Comparison of ENCODE assay signal across 10 cellular contexts in the genomic region with DNA sequence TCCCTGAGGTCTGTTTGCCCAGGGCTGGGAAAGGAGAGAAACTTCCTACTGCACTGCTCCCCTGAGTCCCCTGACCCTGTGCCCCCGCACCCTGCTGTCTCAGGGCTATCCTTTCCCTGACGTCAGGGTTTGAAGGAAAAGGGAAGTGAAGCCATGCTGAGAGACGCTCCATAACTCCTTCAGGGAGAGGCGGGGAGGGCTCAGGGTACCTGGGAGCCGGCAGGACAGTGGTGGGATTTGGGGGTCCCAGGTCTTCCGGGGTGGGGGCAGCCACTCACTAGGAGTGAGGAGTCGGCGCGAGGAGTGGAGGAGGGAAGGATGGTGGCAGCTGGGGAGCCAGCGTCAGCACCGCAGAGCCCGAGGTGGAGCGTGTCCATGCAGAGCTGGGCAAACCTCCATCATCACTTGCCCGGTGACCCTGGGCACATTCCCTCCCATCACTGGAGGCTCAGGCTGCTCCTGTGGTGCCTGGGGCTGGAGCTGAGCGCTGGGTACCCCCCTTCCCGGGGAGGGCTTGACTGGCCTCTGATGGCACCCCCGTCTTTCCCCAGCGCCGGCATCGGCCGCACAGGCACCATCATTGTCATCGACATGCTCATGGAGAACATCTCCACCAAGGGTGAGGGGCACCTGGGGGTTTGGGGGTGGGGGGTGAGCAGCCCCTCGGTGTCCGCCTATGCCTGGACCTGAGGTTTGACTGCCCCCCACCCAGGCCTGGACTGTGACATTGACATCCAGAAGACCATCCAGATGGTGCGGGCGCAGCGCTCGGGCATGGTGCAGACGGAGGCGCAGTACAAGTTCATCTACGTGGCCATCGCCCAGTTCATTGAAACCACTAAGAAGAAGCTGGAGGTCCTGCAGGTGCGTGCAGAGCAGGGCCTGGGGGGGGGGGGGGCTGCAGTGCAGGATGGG. TPM values are rescaled to one million over a fixed set of nuclear protein-coding genes. Genes with fewer than 3 reads are reported as not detected.
DNase-seq lines count a peak whose midpoint lies in the region; ATAC-seq and TF ChIP-seq lines count a peak whose summit lies in the region.
"Had no signal": no experiment of that assay in that cellular context is flagged by ENCODE, and none has a peak within 500 bp of the region (broad histone marks: within the 10 kb centered on the region; RNA-seq: fewer than 3 reads in every experiment).

No MANE protein-coding gene starts in this region.

- H3K27ac Mint-ChIP-seq in IgD-negative memory B cell = peak overlapping the region; percentile 94 to 99 (median 95)

- TF ChIP-seq CTCF in colonic mucosa (IDR thresholded peaks at IDR 0.05) (no peak), gastrocnemius medialis (IDR thresholded peaks at IDR 0.05 in 4 of 5, conservative IDR thresholded peaks at IDR 0.05 in 1 of 5) (no peak)

- H3K9me3 ChIP-seq in colonic mucosa = no peaks in the 10 kb centered on the region
- no peaks in the 10 kb centered on the region for H3K9me3 ChIP-seq in gastrocnemius medialis
- H3K9me3 ChIP-seq: SJSA1 had no signal

- intact Hi-C loops in colonic mucosa (cut with DNase I) (no loop called here), gastrocnemius medialis (cut with DNase I; ENCODE audit: low total_unique reads) (loop anchor here (5.0 kb wide), 2 partner anchors 87 to 148 kb away; partner anchors contain the start of genes C1RL and SPSB2)

- H3K27ac ChIP-seq in colonic mucosa (peak overlapping the region; percentile 95), gastrocnemius medialis (peak overlapping the region; percentile 43 to 81 (median 70))
- H3K27ac ChIP-seq: SJSA1 had no signal

- H3K9ac ChIP-seq in colonic mucosa (ENCODE audit: low read depth in 2 of 2, low read length in 2 of 2) = peak overlapping the region in 1 of 2 donors; percentile 59

- ATAC-seq in GM18867 (IDR thresholded peaks at IDR 0.05; ENCODE audit: unreplicated experiment) (peak; percentile 7), gastrocnemius medialis (no peak), GM21381 (IDR thresholded peaks at IDR 0.05; ENCODE audit: unreplicated experiment) (no peak)

- TF ChIP-seq POLR2A in gastrocnemius medialis (IDR thresholded peaks at IDR 0.05) = no peak

- no peaks in the 10 kb centered on the region for H3K27me3 ChIP-seq in colonic mucosa
- H3K27me3 ChIP-seq in gastrocnemius medialis = no peaks in the 10 kb centered on the region
- H3K27me3 ChIP-seq: SJSA1 had no signal

- H3K27me3 Mint-ChIP-seq in IgD-negative memory B cell = no peaks in the 10 kb centered on the region

- peak overlapping the region; percentile 88 to 95 (median 91) for H3K4me3 Mint-ChIP-seq in IgD-negative memory B cell

- H3K4me1 ChIP-seq in colonic mucosa (peaks cover 12% of the 10 kb centered on the region), gastrocnemius medialis (peaks cover 13 to 20% of the 10 kb centered on the region in 2 donors)

- DNase-seq in colonic mucosa (peak; percentile 21), gastrocnemius medialis (peak in 1 of 2 donors; percentile 11), DMS 273 treated with DMSO at 0.1 percent for 48 hours (lab: John Stamatoyannopoulos, UW) (no peak), NCI-H2081 (lab: John Stamatoyannopoulos, UW) (no peak), DMS79 (lab: John Stamatoyannopoulos, UW) (no peak)

- H3K36me3 Mint-ChIP-seq in IgD-negative memory B cell = peaks cover 19% of the 10 kb centered on the region

- peaks cover 47 to 71% (median 67%) of the 10 kb centered on the region in 3 donors for H3K4me1 Mint-ChIP-seq in IgD-negative memory B cell

- H3K36me3 ChIP-seq in colonic mucosa (no peaks in the 10 kb centered on the region), gastrocnemius medialis (no peaks in the 10 kb centered on the region)

- H3K4me3 ChIP-seq in colonic mucosa (no peak overlapping the region), gastrocnemius medialis (no peak overlapping the region)
- H3K4me3 ChIP-seq: SJSA1 had no signal

- H3K9me3 Mint-ChIP-seq in IgD-negative memory B cell = no peaks in the 10 kb centered on the region

- in situ Hi-C loops in gastrocnemius medialis (cut with MboI; ENCODE audit: low sequenced_read_pairs in 4 of 4) = no loop called here

RNA-seq across cellular contexts. Expression of gene PTPN6, which starts 8.5 kb away (rescaled TPM):
- polyA plus RNA-seq in IgD-negative memory B cell = 1,038 TPM
- 10 to 100 TPM; 44.8 to 48.1 TPM for total RNA-seq in colonic mucosa
- total RNA-seq in gastrocnemius medialis = 1 to 10 TPM in 3 of 4 donors, under 1 TPM in 1; 0.87 to 7.6 (median 5.0) TPM
- total RNA-seq: SJSA1 had no signal

RNA-seq across cellular contexts. Expression of gene PHB2, which starts 10.8 kb away (rescaled TPM):
- polyA plus RNA-seq in IgD-negative memory B cell = 123 TPM
- total RNA-seq in colonic mucosa = 100 to 1,000 TPM; 233 to 323 TPM
- 100 to 1,000 TPM; 226 to 304 (median 238) TPM for total RNA-seq in gastrocnemius medialis

RNA-seq across cellular contexts. Expression of gene EMG1, which starts 11.1 kb away (rescaled TPM):
- 62.0 TPM for polyA plus RNA-seq in IgD-negative memory B cell
- total RNA-seq in colonic mucosa (10 to 100 TPM; 27.2 to 62.3 TPM), gastrocnemius medialis (10 to 100 TPM; 25.8 to 40.6 (median 32.1) TPM)

RNA-seq across cellular contexts. Expression of gene C12orf57, which starts 15.8 kb away (rescaled TPM):
- 141 TPM for polyA plus RNA-seq in IgD-negative memory B cell
- 100 to 1,000 TPM; 114 to 206 TPM for total RNA-seq in colonic mucosa
- 100 to 1,000 TPM; 175 to 220 (median 183) TPM for total RNA-seq in gastrocnemius medialis

RNA-seq across cellular contexts. Expression of gene RNU7-1, which starts 16.0 kb away (rescaled TPM):
- polyA plus RNA-seq in IgD-negative memory B cell = not detected
- total RNA-seq in colonic mucosa (not detected), gastrocnemius medialis (not detected)
- total RNA-seq: renal cortical epithelial cell, SJSA1 had no signal

Comparison
In these comparisons a context has a peak if more than half of its experiments do, and no peak if none do; other contexts are left out.
1. RNA of gene PTPN6, which starts 8.5 kb away (total RNA-seq): 44.8 to 48.1 TPM in colonic mucosa; 0.87 to 7.6 TPM in gastrocnemius medialis; every median in the first group is over 4 times any median in the second.